8 cellular contexts compared by ENCODE assay signal in genomic region chr19:54449701-54450069, GRCh38. TPM values are rescaled to one million over a fixed set of nuclear protein-coding genes. Genes with fewer than 3 reads are reported as not detected.
A peak's percentile ranks its signal among the peaks of the same experiment; 100 is the strongest.
DNase-seq lines count a peak whose midpoint lies in the region; ATAC-seq and TF ChIP-seq lines count a peak whose summit lies in the region.

No MANE protein-coding gene starts in this region.

- H3K9ac ChIP-seq in trophoblast cell (ENCODE audit: low read length) = peak overlapping the region; percentile 93

- peaks cover 28% of the 10 kb centered on the region for H4K20me1 ChIP-seq in OCI-LY7 (ENCODE audit: insufficient read depth, low read length)

- intact Hi-C loops in OCI-LY7 (cut with micrococcal nuclease; ENCODE audit: unreplicated experiment) = loop anchor here (1.0 kb wide), 1 partner anchor 15 kb away; no protein-coding TSS in a partner anchor

- H3K14ac ChIP-seq in trophoblast cell (ENCODE audit: low read length) = peak overlapping the region; percentile 90

- H2BK12ac ChIP-seq in trophoblast cell (ENCODE audit: low read length) = no peak overlapping the region

- in situ Hi-C loops in KBM-7 (cut with MboI; ENCODE audit: low pct_unique_long_range_greater_than_20kb, low sequenced_read_pairs) = no loop called here

- H3K79me2 ChIP-seq in OCI-LY7 (ENCODE audit: insufficient read depth, low read depth, low read length) (peaks cover 51% of the 10 kb centered on the region), trophoblast cell (ENCODE audit: control insufficient read depth, insufficient read depth, low read length, poor library complexity) (peaks cover 22% of the 10 kb centered on the region)

- H4K91ac ChIP-seq in trophoblast cell (ENCODE audit: low read depth, low read length) = peak overlapping the region; percentile 96

- H2BK5ac ChIP-seq in trophoblast cell (ENCODE audit: low read depth, low read length, poor library complexity) = peak overlapping the region; percentile 62

- CTCF ChIA-PET in OCI-LY7 (lab: Charles Lee; ENCODE audit: unreplicated experiment) = no interaction called here

- TF ChIP-seq CTCF in GM12864 (IDR thresholded peaks at IDR 0.05; ENCODE audit: low read depth, low read length, missing control alignments) (no peak), OCI-LY7 (conservative IDR thresholded peaks at IDR 0.05; ENCODE audit: low read length) (no peak)

- H3K27me3 ChIP-seq in trophoblast cell (ENCODE audit: insufficient read depth, low read length) = no peaks in the 10 kb centered on the region

- H3K4me3 ChIP-seq in GM12864 (ENCODE audit: low read depth, low read length) = peak overlapping the region; percentile 91
- H3K4me3 ChIP-seq in OCI-LY7 (ENCODE audit: low read depth, low read length, poor library complexity, severe bottlenecking) = peak overlapping the region; percentile 98
- H3K4me3 ChIP-seq in trophoblast cell (ENCODE audit: low read depth, low read length) = peak overlapping the region; percentile 85

- H2AFZ ChIP-seq in OCI-LY7 (ENCODE audit: low read length) (no peak overlapping the region; the same call in 1 of the 2 replicates), trophoblast cell (ENCODE audit: insufficient read depth, low read length, poor library complexity) (peak overlapping the region; percentile 82)

- no peak overlapping the region for H3K23ac ChIP-seq in trophoblast cell (ENCODE audit: low read length)

- no peaks in the 10 kb centered on the region for H3K9me2 ChIP-seq in OCI-LY7 (ENCODE audit: insufficient read depth, low read length)

- ATAC-seq in HG03108 (IDR thresholded peaks at IDR 0.05; ENCODE audit: unreplicated experiment) = no peak

- H3K4me1 ChIP-seq in OCI-LY7 (ENCODE audit: insufficient read depth, low read length, poor library complexity, severe bottlenecking) (peaks cover 26% of the 10 kb centered on the region), trophoblast cell (ENCODE audit: control insufficient read depth in 1 of 2, insufficient read depth in 2 of 2, low read length in 2 of 2) (peaks cover 3 to 7% of the 10 kb centered on the region in 2 experiments)

- peak overlapping the region; percentile 70 for H3K18ac ChIP-seq in trophoblast cell (ENCODE audit: low read length)

- WGBS in trophoblast cell (ENCODE audit: extremely low coverage, insufficient coverage, insufficient read length) = no CpG with 5 or more reads among the region's 21 CpGs

- peak overlapping the region; percentile 99 for H3K4ac ChIP-seq in trophoblast cell (ENCODE audit: low read depth, low read length)

- peaks cover 12% of the 10 kb centered on the region for H3K79me1 ChIP-seq in trophoblast cell (ENCODE audit: low read length)

- peaks cover 69% of the 10 kb centered on the region for H3K36me3 ChIP-seq in OCI-LY7 (ENCODE audit: insufficient read depth, low read length)
- peaks cover 36 to 40% of the 10 kb centered on the region in 2 experiments for H3K36me3 ChIP-seq in trophoblast cell (ENCODE audit: control insufficient read depth in 1 of 2, insufficient read depth in 2 of 2, low read length in 2 of 2)

- BruUV-seq in OCI-LY7 (replicated peaks; lab: Mats Ljungman, UMichigan) = no TSS peak

- H3K9me3 ChIP-seq in OCI-LY7 (ENCODE audit: low read length) (no peaks in the 10 kb centered on the region), trophoblast cell (ENCODE audit: insufficient read depth, low read depth, low read length) (no peaks in the 10 kb centered on the region)

- H3K27ac ChIP-seq in OCI-LY7 (ENCODE audit: low read depth, low read length, poor library complexity, severe bottlenecking) = peak overlapping the region; percentile 72
- peak overlapping the region; percentile 91 for H3K27ac ChIP-seq in trophoblast cell (ENCODE audit: low read depth, low read length)

- peak overlapping the region; percentile 73 for H2BK120ac ChIP-seq in trophoblast cell (ENCODE audit: insufficient read depth, low read length, poor library complexity)

- H4K8ac ChIP-seq in trophoblast cell (ENCODE audit: low read depth, low read length) = peak overlapping the region; percentile 70

- peak overlapping the region; percentile 55 for H2AK5ac ChIP-seq in trophoblast cell (ENCODE audit: low read length)

- POLR2A ChIA-PET in OCI-LY7 (lab: Charles Lee) = no interaction called here

- DNase-seq in GM12864 (ENCODE audit: low read depth) = no peak
- DNase-seq in OCI-LY7 (ENCODE audit: low spot score) = no peak
- DNase-seq in epidermal melanocyte (ENCODE audit: insufficient read length, low spot score) = peak; percentile 20
- DNase-seq in trophoblast cell = peak; percentile 39 to 46
- DNase-seq in T-helper 9 cell = no peak
- no peak for DNase-seq in KBM-7
- no peak for DNase-seq in hypothalamus (lab: John Stamatoyannopoulos, UW)

- H3K4me2 ChIP-seq in OCI-LY7 (ENCODE audit: low read length) = peak overlapping the region; percentile 87
- H3K4me2 ChIP-seq in trophoblast cell (ENCODE audit: low read length) = peak overlapping the region; percentile 91

- peak overlapping the region; percentile 73 for H4K12ac ChIP-seq in trophoblast cell (ENCODE audit: low read depth, low read length)

RNA-seq across cellular contexts. Expression of gene LENG8, which starts 0.7 kb away (rescaled TPM):
- total RNA-seq in OCI-LY7 (2014; rRNA removed; shearing (Covaris generic)) = 55.7 and 63.2 TPM in 2 replicates
- total RNA-seq in OCI-LY7 (2022) = 137 and 170 TPM in 2 replicates
- polyA plus RNA-seq in trophoblast cell (2013) = 109 and 112 TPM in 2 replicates

RNA-seq across cellular contexts. Expression of gene LENG9, which starts 13.9 kb away (rescaled TPM):
- total RNA-seq in OCI-LY7 (2014; rRNA removed; shearing (Covaris generic)) = 4.1 and 6.0 TPM in 2 replicates
- 1.8 and 3.6 TPM in 2 replicates for total RNA-seq in OCI-LY7 (2022)
- polyA plus RNA-seq in trophoblast cell (2013) = 0.68 and 0.73 TPM in 2 replicates

RNA-seq across cellular contexts. Expression of gene CDC42EP5, which starts 23.4 kb away (rescaled TPM):
- not detected in 2 replicates for total RNA-seq in OCI-LY7 (2014; rRNA removed; shearing (Covaris generic))
- not detected in 2 replicates for total RNA-seq in OCI-LY7 (2022)
- 9.5 and 12.2 TPM in 2 replicates for polyA plus RNA-seq in trophoblast cell (2013)

RNA-seq across cellular contexts. Expression of gene TTYH1, which starts 34.4 kb away (rescaled TPM):
- not detected in 2 replicates for total RNA-seq in OCI-LY7 (2014; rRNA removed; shearing (Covaris generic))
- total RNA-seq in OCI-LY7 (2022) = 0.53 TPM in 1 of 2 replicates, not detected in the other
- 1.1 and 2.4 TPM in 2 replicates for polyA plus RNA-seq in trophoblast cell (2013)

RNA-seq across cellular contexts. Expression of gene LAIR2, which starts 52.9 kb away (rescaled TPM):
- total RNA-seq in OCI-LY7 (2014; rRNA removed; shearing (Covaris generic)) = not detected in 2 replicates
- not detected in 2 replicates for total RNA-seq in OCI-LY7 (2022)
- polyA plus RNA-seq in trophoblast cell (2013) = not detected in 2 replicates

Comparison
In these comparisons a context has a peak if more than half of its experiments do, and no peak if none do; other contexts are left out.
1. DNase-seq: peak in epidermal melanocyte (single experiment) and trophoblast cell (2 of 2); none in GM12864 (single experiment), OCI-LY7 (single experiment), T-helper 9 cell (single experiment), KBM-7 (single experiment) and hypothalamus (0 of 51).
2. Peak in every context shown above with its lines, with median percentiles within 50 percentile points of each other: H3K4me3 ChIP-seq.